ENCODE assay signal across 14 cellular contexts in the genomic region with DNA sequence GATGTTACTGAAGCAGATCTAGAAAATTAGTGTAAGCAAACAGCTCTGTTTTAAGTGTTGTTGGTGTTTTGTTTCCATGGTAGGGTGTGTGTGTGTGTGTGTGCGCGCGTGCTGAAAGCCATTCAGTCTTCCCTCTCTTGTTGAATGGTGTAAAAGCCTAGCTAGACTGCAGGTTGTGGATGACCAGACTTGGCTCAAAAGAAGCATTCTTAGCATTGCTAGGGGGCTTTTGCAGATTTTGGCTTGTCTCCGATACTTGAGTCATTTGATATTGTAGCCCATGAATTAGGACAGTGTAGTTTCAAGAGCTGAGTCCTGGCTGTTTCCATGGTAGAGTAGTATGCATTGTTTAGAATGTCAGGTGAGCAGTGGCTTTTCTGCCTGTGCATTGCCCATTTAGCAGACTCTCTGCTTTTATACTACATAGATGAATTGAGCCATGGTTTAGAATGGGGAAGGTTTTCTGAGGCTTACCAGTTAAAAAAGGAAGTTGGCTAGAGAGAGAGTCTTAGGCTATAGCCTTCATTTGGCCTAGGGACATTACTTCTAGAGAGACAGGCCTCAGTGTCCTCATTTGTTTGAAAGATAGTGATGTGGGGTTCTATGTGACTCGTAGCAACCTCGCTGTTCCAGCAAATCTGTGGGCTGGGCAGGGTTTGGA.
A peak's percentile ranks its signal among the peaks of the same experiment; 100 is the strongest.
DNase-seq lines count a peak whose midpoint lies in the region; FAIRE-seq and TF ChIP-seq lines count a peak whose summit lies in the region.
"Had no signal": no experiment of that assay in that cellular context is flagged by ENCODE, and none has a peak within 500 bp of the region (broad histone marks: within the 10 kb centered on the region; RNA-seq: fewer than 3 reads in every experiment).

No MANE protein-coding gene starts in this region.

- H3K4me3 ChIP-seq in NB4 (ENCODE audit: low read depth, low read length) (no peak overlapping the region), bronchial epithelial cell (ENCODE audit: low read depth, low read length) (no peak overlapping the region), Caco-2 (ENCODE audit: low read depth, low read length) (no peak overlapping the region)
- H3K4me3 ChIP-seq: heart right ventricle, tibial nerve had no signal

- peaks cover 6% of the 10 kb centered on the region for H3K4me1 Mint-ChIP-seq in Caco-2 (ENCODE audit: low read depth, unreplicated experiment)

- in situ Hi-C loops in G401 (cut with HindIII; ENCODE audit: low sequenced_read_pairs) = no loop called here

- no TSS peak for BruUV-seq in Caco-2 (replicated peaks; lab: Mats Ljungman, UMichigan)

- H3K27me3 Mint-ChIP-seq in Caco-2 (ENCODE audit: insufficient read depth, unreplicated experiment) = no peaks in the 10 kb centered on the region
- H3K27me3 Mint-ChIP-seq: brain; naive thymus-derived CD8-positive, alpha-beta T cell had no signal

- DNase-seq in NCI-H1105 treated with DMSO at 0.1 percent for 48 hours (lab: John Stamatoyannopoulos, UW) (peak; percentile 6), NCI-H1105 (lab: John Stamatoyannopoulos, UW) (no peak), NB4 (ENCODE audit: low read depth) (peak; percentile 42), bronchial epithelial cell (ENCODE audit: low read depth) (peak; percentile 31), non-pigmented ciliary epithelial cell (ENCODE audit: low read depth) (peak; percentile 59), Caco-2 (no peak), NCI-H82 (lab: John Stamatoyannopoulos, UW) (no peak), G401 (ENCODE audit: low spot score) (no peak)
- DNase-seq: activated CD4-positive, alpha-beta T cell treated with anti-CD3 and anti-CD28 coated beads, Interleukin-2, amount 50 U/mL, for 4 hours; heart right ventricle; naive thymus-derived CD8-positive, alpha-beta T cell; stimulated activated CD4-positive, alpha-beta T cell treated with anti-CD3 and anti-CD28 coated beads, Interleukin-4, amount 100 ng/mL, for 4 hours had no signal

- TF ChIP-seq POLR2A in NB4 (IDR thresholded peaks at IDR 0.05; ENCODE audit: extremely low read depth, insufficient read length) = no peak

- H3K4me1 ChIP-seq in Caco-2 = no peaks in the 10 kb centered on the region

- H3K27me3 ChIP-seq in bronchial epithelial cell (ENCODE audit: control insufficient read depth, insufficient read depth, low read length) (no peaks in the 10 kb centered on the region), Caco-2 (replicated peaks; ENCODE audit: control insufficient read depth, insufficient read depth, low read length) (no peaks in the 10 kb centered on the region)
- H3K27me3 ChIP-seq: heart right ventricle, tibial nerve had no signal

- peaks cover 24% of the 10 kb centered on the region for H3K36me3 Mint-ChIP-seq in Caco-2 (ENCODE audit: insufficient read depth, unreplicated experiment)

- no peak for TF ChIP-seq CTCF in NB4 (IDR thresholded peaks at IDR 0.05; ENCODE audit: low read depth, low read length)
- no peak for TF ChIP-seq CTCF in bronchial epithelial cell (IDR thresholded peaks at IDR 0.05; ENCODE audit: insufficient read depth, low read length, severe bottlenecking)
- no peak for TF ChIP-seq CTCF in Caco-2 (IDR thresholded peaks at IDR 0.05; ENCODE audit: insufficient read depth in 1 of 2, low read depth in 1 of 2, low read length in 1 of 2, severe bottlenecking in 1 of 2, unreplicated experiment in 1 of 2)

- no peak overlapping the region for H3K27ac Mint-ChIP-seq in Caco-2 (ENCODE audit: unreplicated experiment)
- H3K27ac Mint-ChIP-seq: naive thymus-derived CD8-positive, alpha-beta T cell had no signal

- intact Hi-C loops in Caco-2 (cut with micrococcal nuclease; ENCODE audit: unreplicated experiment) = no loop called here

- H3K4me3 Mint-ChIP-seq in Caco-2 (ENCODE audit: unreplicated experiment) = no peak overlapping the region
- H3K4me3 Mint-ChIP-seq: brain; naive thymus-derived CD8-positive, alpha-beta T cell had no signal

- H3K9me3 ChIP-seq in Caco-2 = no peaks in the 10 kb centered on the region
- H3K9me3 ChIP-seq: heart right ventricle, tibial nerve had no signal

- FAIRE-seq in bronchial epithelial cell (lab: Jason Lieb, UNC) = no peak

- no peaks in the 10 kb centered on the region for H3K9me3 Mint-ChIP-seq in Caco-2 (ENCODE audit: unreplicated experiment)
- H3K9me3 Mint-ChIP-seq: brain; naive thymus-derived CD8-positive, alpha-beta T cell had no signal

- CTCF ChIA-PET in Caco-2 (lab: Charles Lee) = no interaction called here

- POLR2A ChIA-PET in Caco-2 (lab: Charles Lee) = no interaction called here

- H3K36me3 ChIP-seq in bronchial epithelial cell (ENCODE audit: control insufficient read depth, insufficient read depth, low read length) (peaks cover 1% of the 10 kb centered on the region), Caco-2 (ENCODE audit: control insufficient read depth, insufficient read depth, low read length) (no peaks in the 10 kb centered on the region; the same call in 1 of the 2 replicates)
- H3K36me3 ChIP-seq: tibial nerve had no signal

Comparison
In these comparisons a context has a peak if more than half of its experiments do, and no peak if none do; other contexts are left out.
1. DNase-seq: peak in NCI-H1105 treated with DMSO at 0.1 percent for 48 hours (single experiment), NB4 (single experiment), bronchial epithelial cell (single experiment) and non-pigmented ciliary epithelial cell (single experiment); none in NCI-H1105 (single experiment), Caco-2 (0 of 2), NCI-H82 (single experiment) and G401 (single experiment).